Comparison of ENCODE assay signal across 28 cellular contexts in genomic region chrX:124337916-124338315, GRCh38. TPM values are rescaled to one million over a fixed set of nuclear protein-coding genes. Genes with fewer than 3 reads are reported as not detected.
"Had no signal": no experiment of that assay in that cellular context is flagged by ENCODE, and none has a peak within 500 bp of the region (broad histone marks: within the 10 kb centered on the region; RNA-seq: fewer than 3 reads in every experiment).

No MANE protein-coding gene starts in this region.

- ATAC-seq: Panc1, PC-3, SK-N-SH treated with all-trans-retinoic acid at 6 μM for 48 hours had no signal

- DNase-seq: MV-4-11; NCI-H1048; NCI-H1105; NCI-H1417; NCI-H1436 treated with DMSO at 0.1 percent for 48 hours; NCI-H1694; NCI-H187 treated with DMSO at 0.1 percent for 48 hours; NCI-H2029 treated with DMSO at 0.1 percent for 48 hours; NCI-H2171 treated with DMSO at 0.1 percent for 48 hours; NCI-H345; NCI-H446 treated with DMSO at 0.1 percent for 48 hours; NCI-H510A treated with DMSO at 0.1 percent for 48 hours; NCI-H526; NCI-H748 treated with DMSO at 0.1 percent for 48 hours; NK-92 treated with Interleukin-12 subunit alpha and Interleukin-12 subunit beta, amount 100 ng/mL, for 24 hours; PC-3; SHP77 treated with DMSO at 0.1 percent for 48 hours; SJCRH30 had no signal

- H3K4me1 ChIP-seq: SJCRH30 had no signal

- H3K9me3 ChIP-seq: SJCRH30 had no signal

- H3K36me3 ChIP-seq: SJCRH30 had no signal

- H3K36me3 Mint-ChIP-seq: IgD-negative memory B cell had no signal

- H3K27ac Mint-ChIP-seq: IgD-negative memory B cell had no signal

- H3K4me3 ChIP-seq: K562, SJCRH30 had no signal

- H3K4me2 ChIP-seq: KMS-11 had no signal

- H3K9ac ChIP-seq: KMS-11 had no signal

- H3K27ac ChIP-seq: HL-60, KMS-11, RWPE1, SJCRH30 had no signal

- H3K4me3 Mint-ChIP-seq: IgD-negative memory B cell had no signal

RNA-seq across cellular contexts. Expression of gene TEX13D, which starts 5.5 kb away (rescaled TPM):
- total RNA-seq: K562, LHCN-M2, MCF 10A, OCI-LY7, PC-3, SJCRH30 had no signal

RNA-seq across cellular contexts. Expression of gene SH2D1A, which starts 8.4 kb away (rescaled TPM):
- total RNA-seq: LHCN-M2, MCF 10A, PC-3, SJCRH30 had no signal
